ENCODE assay signal across 14 cellular contexts in genomic region chr6:122405417-122405816, GRCh38. TPM values are rescaled to one million over a fixed set of nuclear protein-coding genes. Genes with fewer than 3 reads are reported as not detected.
DNase-seq lines count a peak whose midpoint lies in the region; ATAC-seq and TF ChIP-seq lines count a peak whose summit lies in the region.
"Had no signal": no experiment of that assay in that cellular context is flagged by ENCODE, and none has a peak within 500 bp of the region (broad histone marks: within the 10 kb centered on the region; RNA-seq: fewer than 3 reads in every experiment).

No MANE protein-coding gene starts in this region.

- DNase-seq in AG09309 (ENCODE audit: low read depth) (no peak), GM23248 (peak; percentile 50), amniotic epithelial cell (ENCODE audit: low read depth) (peak; percentile 23), iPS-NIHi7 (ENCODE audit: extremely low spot score) (peak; percentile 13), COR-L47 (lab: John Stamatoyannopoulos, UW) (no peak), sciatic nerve (ENCODE audit: low spot score) (no peak), NCI-H774 (lab: John Stamatoyannopoulos, UW) (no peak), HuH-7 (ENCODE audit: low spot score) (no peak)
- DNase-seq: amniotic stem cell, NCI-H1436 treated with DMSO at 0.1 percent for 48 hours, NCI-H748 treated with DMSO at 0.1 percent for 48 hours, SHP77 had no signal

- in situ Hi-C loops in GM23248 (cut with MboI) = no loop called here

- intact Hi-C loops in sciatic nerve (cut with DNase I) = no loop called here

- H3F3A ChIP-seq in GM23248 (ENCODE audit: insufficient read depth) = no peaks in the 10 kb centered on the region

- H3K4me2 ChIP-seq in GM23248 (ENCODE audit: unreplicated experiment) = no peak overlapping the region

- no peak overlapping the region for H3K9ac ChIP-seq in GM23248

- peaks cover 99% of the 10 kb centered on the region for H3K79me2 ChIP-seq in GM23248 (ENCODE audit: insufficient read depth)

- H3K27me3 ChIP-seq in GM23248 (replicated peaks; ENCODE audit: insufficient read depth) = no peaks in the 10 kb centered on the region
- H3K27me3 ChIP-seq: right atrium auricular region had no signal

- no peaks in the 10 kb centered on the region for H3K9me3 ChIP-seq in GM23248 (ENCODE audit: low read depth)
- H3K9me3 ChIP-seq: HAP-1, right atrium auricular region had no signal

- WGBS in GM23248 (ENCODE audit: low coverage in 1 of 2, low lambda C conversion rate in 2 of 2, missing lambda C conversion rate in 2 of 2), 2 experiments = 96 to 100% methylated on average over 1 of the region's 1 CpG

- no peaks in the 10 kb centered on the region for H3K36me3 ChIP-seq in GM23248 (ENCODE audit: low read depth)
- H3K36me3 ChIP-seq: HAP-1, right atrium auricular region had no signal

- no peaks in the 10 kb centered on the region for H4K20me1 ChIP-seq in GM23248 (ENCODE audit: insufficient read depth)

- no peaks in the 10 kb centered on the region for H3K9me2 ChIP-seq in GM23248 (ENCODE audit: insufficient read depth)

- ATAC-seq in sciatic nerve = no peak

- peak; percentile 17 for TF ChIP-seq CTCF in AG09309 (IDR thresholded peaks at IDR 0.05; ENCODE audit: control insufficient read depth, insufficient read depth, low read depth, low read length, missing control alignments)

- no peak overlapping the region for H2AFZ ChIP-seq in GM23248

- H3K4me1 ChIP-seq in GM23248 (ENCODE audit: insufficient read depth) = peaks cover 11% of the 10 kb centered on the region

- H3K4me3 ChIP-seq in AG09309 (ENCODE audit: control insufficient read depth, low read depth, low read length) (no peak overlapping the region), GM23248 (no peak overlapping the region)
- H3K4me3 ChIP-seq: HAP-1, right atrium auricular region had no signal

- no peak overlapping the region for H3K27ac ChIP-seq in GM23248

RNA-seq across cellular contexts. Expression of gene HSF2, which starts 6.0 kb away (rescaled TPM):
- total RNA-seq in GM23248 (2014; rRNA removed; shearing (Covaris generic)) = 11.2 and 24.5 TPM in 2 replicates
- 11.3 and 12.3 TPM in 2 replicates for polyA plus RNA-seq in GM23248 (2016; fragmentation: Nextera tagmentation; extraction: Ambion mirVana)
- 16.1 TPM for total RNA-seq in sciatic nerve

Comparison
In these comparisons a context has a peak if more than half of its experiments do, and no peak if none do; other contexts are left out.
1. DNase-seq: peak in GM23248 (single experiment), amniotic epithelial cell (single experiment) and iPS-NIHi7 (single experiment); none in AG09309 (single experiment), COR-L47 (single experiment), sciatic nerve (single experiment), NCI-H774 (single experiment) and HuH-7 (single experiment).